In the genomic region with DNA sequence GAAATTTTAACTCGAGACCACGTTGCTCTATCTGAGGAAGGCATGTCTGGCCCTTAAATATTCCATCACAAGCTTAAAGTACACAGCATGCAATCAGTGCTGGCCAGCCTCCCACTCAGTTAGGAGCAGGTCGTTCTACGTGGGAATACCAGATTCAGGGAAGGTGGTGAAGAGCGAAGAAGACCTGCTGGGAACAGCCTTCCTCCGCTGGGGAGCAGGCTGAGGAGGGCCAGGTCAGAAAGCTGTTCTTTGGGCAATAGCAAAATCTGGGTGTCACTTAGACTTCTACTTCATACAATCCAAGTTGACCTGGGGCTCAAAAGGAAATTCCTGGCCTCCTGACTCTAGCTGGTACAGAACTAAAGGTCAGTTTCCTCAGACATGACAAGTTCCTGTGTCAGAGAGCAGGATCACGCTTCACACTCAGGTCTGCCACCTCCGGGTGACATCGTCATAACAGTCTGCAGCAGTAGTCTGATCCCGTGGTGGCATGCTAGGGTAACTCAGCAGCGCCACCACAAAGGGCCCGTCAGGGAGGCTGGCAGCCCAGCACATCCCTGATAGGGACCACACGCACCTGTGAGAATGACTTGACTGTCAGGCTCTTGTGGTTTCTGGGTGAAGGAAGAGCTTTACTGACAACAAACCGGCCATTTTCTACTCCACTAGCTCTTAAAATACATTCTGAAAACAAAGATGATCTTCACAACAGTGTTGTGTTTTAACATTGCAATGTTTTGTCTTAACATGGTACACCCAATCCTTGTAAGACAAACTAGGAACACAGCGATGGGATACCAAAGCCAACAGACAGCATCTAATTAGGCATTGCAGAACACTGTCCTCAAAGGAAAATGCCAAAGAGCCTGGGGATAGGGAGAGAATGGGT, we compare ENCODE assay signal across 8 cellular contexts. TPM values are rescaled to one million over a fixed set of nuclear protein-coding genes. Genes with fewer than 3 reads are reported as not detected.
DNase-seq lines count a peak whose midpoint lies in the region; ATAC-seq, FAIRE-seq and TF ChIP-seq lines count a peak whose summit lies in the region.

No MANE protein-coding gene starts in this region.

- H3K27ac Mint-ChIP-seq in activated naive CD4-positive, alpha-beta T cell treated with anti-CD3 and anti-CD28 coated beads, Interleukin-2, amount 50 U/mL, for 72 hours: peak overlapping the region; percentile 13 to 74

- H3K4me2 ChIP-seq in A549 (no peak overlapping the region), osteoblast (ENCODE audit: insufficient read depth, low read length) (no peak overlapping the region)

- H3K27ac ChIP-seq in A549 (no peak overlapping the region), SK-N-MC (peak overlapping the region; percentile 63), spleen (peak overlapping the region in 1 of 8 donors; percentile 31), osteoblast (ENCODE audit: low read depth, low read length) (no peak overlapping the region)

- H4K20me1 ChIP-seq in osteoblast (ENCODE audit: insufficient read depth, low read length): no peaks in the 10 kb centered on the region

- H3K4me1 ChIP-seq in A549 (no peaks in the 10 kb centered on the region), spleen (peaks cover 0 to 9% (median 0%) of the 10 kb centered on the region in 6 donors), osteoblast (ENCODE audit: insufficient read depth, low read length) (no peaks in the 10 kb centered on the region)

- intact Hi-C loops in spleen (cut with DNase I; ENCODE audit: low total_unique reads): no loop called here

- H3K36me3 Mint-ChIP-seq in activated naive CD4-positive, alpha-beta T cell treated with anti-CD3 and anti-CD28 coated beads, Interleukin-2, amount 50 U/mL, for 72 hours: no peaks in the 10 kb centered on the region

- FAIRE-seq in A549 (lab: Jason Lieb, UNC): no peak

- H3K9me3 Mint-ChIP-seq in activated naive CD4-positive, alpha-beta T cell treated with anti-CD3 and anti-CD28 coated beads, Interleukin-2, amount 50 U/mL, for 72 hours: no peaks in the 10 kb centered on the region

- TF ChIP-seq CTCF in A549 (IDR thresholded peaks at IDR 0.05) (peak; percentile 26; the same call in 2 of the 3 replicates), spleen (IDR thresholded peaks at IDR 0.05 in 8 of 11, conservative IDR thresholded peaks at IDR 0.05 in 3 of 11) (peak; percentile 29 to 65 (median 46)), osteoblast (IDR thresholded peaks at IDR 0.05; ENCODE audit: extremely low read depth, low read depth, low read length) (no peak)

- no peak overlapping the region for H3K9ac ChIP-seq in SK-N-MC (ENCODE audit: insufficient read length)

- H3K4me3 ChIP-seq in A549: no peak overlapping the region
- H3K4me3 ChIP-seq in SK-N-MC: no peak overlapping the region
- H3K4me3 ChIP-seq in spleen: no peak overlapping the region
- H3K4me3 ChIP-seq in osteoblast (ENCODE audit: insufficient read depth, low read length): no peak overlapping the region

- DNase-seq in A549 (ENCODE audit: low read depth in 1 of 2, low spot score in 1 of 2) (peak; percentile 56 to 60), SK-N-MC (ENCODE audit: low read depth, low spot score) (no peak), spleen (peak; percentile 91), osteoblast (ENCODE audit: insufficient read length, low spot score, missing footprints) (no peak), COLO668 (lab: John Stamatoyannopoulos, UW; ENCODE audit: unreplicated experiment) (no peak)
- DNase-seq in activated naive CD4-positive, alpha-beta T cell treated with anti-CD3 and anti-CD28 coated beads, Interleukin-2, amount 50 U/mL, for 72 hours (ENCODE audit: low spot score in 2 of 2): peak; percentile 59 to 63

- no peaks in the 10 kb centered on the region for H3K27me3 ChIP-seq in spleen (replicated peaks in 1 of 7)
- peaks cover 6% of the 10 kb centered on the region for H3K27me3 ChIP-seq in osteoblast (ENCODE audit: insufficient read depth, low read length)

- WGBS in A549 (ENCODE audit: missing lambda C conversion rate): 51% methylated on average over 9 of the region's 15 CpGs
- 54 to 73% (median 67%) methylated on average over 13 to 15 of the region's 15 CpGs for WGBS in spleen, 5 donors

- H3K79me2 ChIP-seq in osteoblast (ENCODE audit: insufficient read depth, low read length): no peaks in the 10 kb centered on the region

- TF ChIP-seq POLR2A in A549 (IDR thresholded peaks at IDR 0.05; ENCODE audit: low read length) (no peak), spleen (IDR thresholded peaks at IDR 0.05) (no peak)

- peak; percentile 17 to 31; a peak in 1 of 5 replicates for TF ChIP-seq RAD21 in A549 (conservative IDR thresholded peaks at IDR 0.05 in 1 of 2, IDR thresholded peaks at IDR 0.05 in 1 of 2)

- no peak for TF ChIP-seq EP300 in A549 (IDR thresholded peaks at IDR 0.05)

- H3K9me3 ChIP-seq in A549 (no peaks in the 10 kb centered on the region), SK-N-MC (ENCODE audit: low read depth, low read length) (no peaks in the 10 kb centered on the region), spleen (no peaks in the 10 kb centered on the region), osteoblast (ENCODE audit: low read depth, low read length) (no peaks in the 10 kb centered on the region)

- peak; percentile 85 to 88 for ATAC-seq in A549
- ATAC-seq in GM18873 (IDR thresholded peaks at IDR 0.05; ENCODE audit: low FRiP score, unreplicated experiment): peak; percentile 95
- ATAC-seq in HG03064 (IDR thresholded peaks at IDR 0.05; ENCODE audit: low read depth, unreplicated experiment): peak; percentile 90
- ATAC-seq in activated naive CD4-positive, alpha-beta T cell treated with anti-CD3 and anti-CD28 coated beads, Interleukin-2, amount 50 U/mL, for 72 hours: peak; percentile 98 to 100

- H3K36me3 ChIP-seq in SK-N-MC (ENCODE audit: insufficient read depth, low read length) (peaks cover 38% of the 10 kb centered on the region), spleen (peaks cover 0 to 20% (median 0%) of the 10 kb centered on the region in 6 donors), osteoblast (ENCODE audit: insufficient read depth, low read length) (no peaks in the 10 kb centered on the region)

- CTCF ChIA-PET in A549 (lab: Yijun Ruan, JAX): interaction anchor here (1.1 kb wide), 1 partner anchor 360 kb away, joined by 3 read pairs; no protein-coding TSS in a partner anchor

- H2AFZ ChIP-seq in osteoblast (ENCODE audit: low read length): no peak overlapping the region

- POLR2A ChIA-PET in A549 (lab: Yijun Ruan, JAX): no interaction called here

TF ChIP-seq in A549, 52 proteins besides CTCF, POLR2A, EP300 and RAD21:
- TF ChIP-seq EHMT2 (IDR thresholded peaks at IDR 0.05; ENCODE audit: low read depth): no peak
- TF ChIP-seq FOSB (CRISPR knock-in tag; IDR thresholded peaks at IDR 0.05): no peak
- no peak for TF ChIP-seq HOXB5 (CRISPR knock-in tag; IDR thresholded peaks at IDR 0.05)
- TF ChIP-seq HOXB13 (CRISPR knock-in tag; IDR thresholded peaks at IDR 0.05; ENCODE audit: low read depth): no peak
- no peak for TF ChIP-seq ATOH8 (CRISPR knock-in tag; IDR thresholded peaks at IDR 0.05; ENCODE audit: low read depth)
- no peak for TF ChIP-seq ZC3H11A (IDR thresholded peaks at IDR 0.05)
- no peak for TF ChIP-seq CBX8 (IDR thresholded peaks at IDR 0.05)
- no peak for TF ChIP-seq NR3C1 (IDR thresholded peaks at IDR 0.05)
- TF ChIP-seq ZFP36 (IDR thresholded peaks at IDR 0.05; ENCODE audit: borderline replicate concordance, partially characterized antibody): no peak
- no peak for TF ChIP-seq CEBPB (IDR thresholded peaks at IDR 0.05)

RNA-seq across cellular contexts. Expression of gene NAPG, which starts 35.2 kb away (rescaled TPM):
- polyA plus RNA-seq in A549 (2011; rRNA removed): 18.3 and 22.1 TPM in 2 replicates
- 4.8 and 4.9 TPM in 2 replicates for polyA plus RNA-seq in A549 (2012; cell fraction: cytosol; rRNA removed)
- polyA plus RNA-seq in A549 (2012; cell fraction: nucleus; rRNA removed): 3.3 and 6.4 TPM in 2 replicates
- polyA plus RNA-seq in A549 (2017; fragmentation: RNase III; extraction: RNeasy Plus Mini Kit Qiagen cat#74134 plus additional on column Dnase treatment): 11.2 to 13.1 TPM (median 11.6 TPM) in 3 replicates
- 8.4 and 11.9 TPM in 2 replicates for polyA minus RNA-seq in A549 (2011; rRNA and poly(A)+ RNA removed)
- 10 to 100 TPM; 27.3 to 31.2 TPM for total RNA-seq in activated naive CD4-positive, alpha-beta T cell treated with anti-CD3 and anti-CD28 coated beads, Interleukin-2, amount 50 U/mL, for 72 hours
- total RNA-seq in spleen: 10 to 100 TPM; 26.9 to 44.8 (median 33.9) TPM
- polyA plus RNA-seq in spleen: 10 to 100 TPM in 1 of 3 donors, 1 to 10 TPM in 2; 8.9 to 12.3 (median 9.4) TPM
- total RNA-seq in osteoblast: 43.9 and 47.4 TPM in 2 replicates

RNA-seq across cellular contexts. Expression of gene APCDD1, which starts 36.2 kb away (rescaled TPM):
- polyA plus RNA-seq in A549 (2011; rRNA removed): not detected in 2 replicates
- 0.05 TPM in 1 of 2 replicates, not detected in the other for polyA plus RNA-seq in A549 (2012; cell fraction: cytosol; rRNA removed)
- not detected in 2 replicates for polyA plus RNA-seq in A549 (2012; cell fraction: nucleus; rRNA removed)
- not detected in 3 replicates for polyA plus RNA-seq in A549 (2017; fragmentation: RNase III; extraction: RNeasy Plus Mini Kit Qiagen cat#74134 plus additional on column Dnase treatment)
- not detected in 2 replicates for polyA minus RNA-seq in A549 (2011; rRNA and poly(A)+ RNA removed)
- total RNA-seq in activated naive CD4-positive, alpha-beta T cell treated with anti-CD3 and anti-CD28 coated beads, Interleukin-2, amount 50 U/mL, for 72 hours: not detected
- 10 to 100 TPM in 1 of 7 donors, 1 to 10 TPM in 6; 4.4 to 11.8 (median 9.6) TPM for total RNA-seq in spleen
- polyA plus RNA-seq in spleen: 1 to 10 TPM in 2 of 3 donors, under 1 TPM in 1; 0.93 to 2.5 (median 1.9) TPM
- total RNA-seq in osteoblast: 1.8 and 3.3 TPM in 2 replicates

Comparison
In these comparisons a context has a peak if more than half of its experiments do, and no peak if none do; other contexts are left out.
1. DNase-seq: peak in A549 (2 of 2), activated naive CD4-positive, alpha-beta T cell treated with anti-CD3 and anti-CD28 coated beads, Interleukin-2, amount 50 U/mL, for 72 hours (2 of 2) and spleen (single experiment); none in SK-N-MC (single experiment), osteoblast (single experiment) and COLO668 (single experiment).
2. Peak in every context shown above with its lines, with median percentiles within 50 percentile points of each other: ATAC-seq.